In the genomic region with DNA sequence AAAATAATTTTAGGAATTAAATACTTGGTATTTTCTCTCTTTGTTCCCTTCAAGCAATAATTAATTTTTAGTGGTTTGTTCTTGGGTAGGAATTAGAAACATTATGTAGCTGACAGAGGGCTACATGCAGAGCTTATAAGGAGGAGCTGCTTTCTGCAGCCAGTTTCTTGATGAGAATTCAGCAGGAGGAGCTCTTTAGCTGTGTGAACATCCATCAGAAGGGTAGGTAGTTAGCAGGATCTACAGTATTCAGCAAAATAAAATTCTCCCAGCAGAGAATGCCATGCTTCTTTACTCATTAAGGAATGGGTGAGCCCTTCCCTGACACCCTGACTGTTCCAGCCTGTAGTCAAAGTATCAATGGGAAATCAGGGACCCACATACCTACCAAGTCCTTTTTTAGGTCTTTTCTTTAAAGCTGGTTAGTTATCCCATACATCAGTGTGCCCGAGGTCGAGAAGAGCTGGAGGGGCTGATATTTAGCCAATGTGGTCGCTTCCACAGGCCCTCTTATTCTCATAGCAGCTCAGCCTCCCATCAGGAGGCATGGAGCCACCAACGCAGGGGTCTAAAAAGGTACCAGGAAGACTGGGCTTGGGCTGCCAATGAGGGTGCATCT, we compare ENCODE assay signal across 1 cellular context.
TF ChIP-seq lines count a peak whose summit lies in the region.

No MANE protein-coding gene starts in this region.

TF ChIP-seq in H1, 55 proteins besides CTCF, POLR2A, EP300 and RAD21 (continued from another document):
- TF ChIP-seq, protein P1, sequence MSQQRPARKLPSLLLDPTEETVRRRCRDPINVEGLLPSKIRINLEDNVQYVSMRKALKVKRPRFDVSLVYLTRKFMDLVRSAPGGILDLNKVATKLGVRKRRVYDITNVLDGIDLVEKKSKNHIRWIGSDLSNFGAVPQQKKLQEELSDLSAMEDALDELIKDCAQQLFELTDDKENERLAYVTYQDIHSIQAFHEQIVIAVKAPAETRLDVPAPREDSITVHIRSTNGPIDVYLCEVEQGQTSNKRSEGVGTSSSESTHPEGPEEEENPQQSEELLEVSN (IDR thresholded peaks at IDR 0.05): no peak
- TF ChIP-seq SP4 (IDR thresholded peaks at IDR 0.05; ENCODE audit: low read length) (no peak), GTF2F1 (IDR thresholded peaks at IDR 0.05; ENCODE audit: borderline replicate concordance, low read depth, low read length) (no peak), EZH2 (IDR thresholded peaks at IDR 0.05; ENCODE audit: low read depth, low read length, severe bottlenecking) (no peak), CBX8 (IDR thresholded peaks at IDR 0.05; ENCODE audit: borderline replicate concordance, low read depth, low read length) (no peak), KDM1A (IDR thresholded peaks at IDR 0.05; ENCODE audit: borderline replicate concordance, low read length) (no peak), CTBP2 (IDR thresholded peaks at IDR 0.05; ENCODE audit: borderline replicate concordance, insufficient read depth, insufficient read length, low read length) (no peak), SIX5 (IDR thresholded peaks at IDR 0.05; ENCODE audit: low read depth, low read length) (no peak)
- TF ChIP-seq, protein P2, sequence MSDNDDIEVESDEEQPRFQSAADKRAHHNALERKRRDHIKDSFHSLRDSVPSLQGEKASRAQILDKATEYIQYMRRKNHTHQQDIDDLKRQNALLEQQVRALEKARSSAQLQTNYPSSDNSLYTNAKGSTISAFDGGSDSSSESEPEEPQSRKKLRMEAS (IDR thresholded peaks at IDR 0.05): no peak
